In genomic region chr7:112763298-112763697, GRCh38 we compare ENCODE assay signal across 31 cellular contexts.
"Had no signal": no experiment of that assay in that cellular context is flagged by ENCODE, and none has a peak within 500 bp of the region (broad histone marks: within the 10 kb centered on the region; RNA-seq: fewer than 3 reads in every experiment).

No MANE protein-coding gene starts in this region.

- H3K27ac Mint-ChIP-seq: activated CD4-positive, alpha-beta memory T cell treated with anti-CD3 and anti-CD28 coated beads, Interleukin-2, amount 10 ng/mL, durations not matched to agents 7 days and 5 days; activated CD4-positive, alpha-beta T cell treated with anti-CD3 and anti-CD28 coated beads, Interleukin-2, amount 10 ng/mL, durations not matched to agents 7 days and 5 days; activated naive CD4-positive, alpha-beta T cell treated with anti-CD3 and anti-CD28 coated beads, Interleukin-2, amount 10 ng/mL, durations not matched to agents 7 days and 5 days; activated naive CD4-positive, alpha-beta T cell treated with anti-CD3 and anti-CD28 coated beads, Interleukin-2, amount 50 U/mL, for 72 hours; activated naive CD8-positive, alpha-beta T cell treated with anti-CD3 and anti-CD28 coated beads, Interleukin-2, amount 10 ng/mL, durations not matched to agents 7 days and 5 days; activated T-cell treated with anti-CD3 and anti-CD28 coated beads, Interleukin-2, amount 50 U/mL, for 24 hours; activated T-cell treated with anti-CD3 and anti-CD28 coated beads, Interleukin-2, amount 50 U/mL, for 72 hours; brain; WTC11 had no signal

- H3K36me3 ChIP-seq: breast epithelium, cardiac muscle cell, colonic mucosa had no signal

- H3K27me3 ChIP-seq: ascending aorta, breast epithelium, cardiac muscle cell, colonic mucosa, esophagus squamous epithelium, gastroesophageal sphincter had no signal

- H3K4me3 ChIP-seq: ascending aorta, breast epithelium, cardiac muscle cell, colonic mucosa, esophagus squamous epithelium, gastroesophageal sphincter had no signal

- H3K9me3 ChIP-seq: ascending aorta, breast epithelium, colonic mucosa, esophagus squamous epithelium, gastroesophageal sphincter had no signal

- DNase-seq: activated CD4-positive, alpha-beta memory T cell treated with anti-CD3 and anti-CD28 coated beads, Interleukin-2, amount 10 ng/mL, durations not matched to agents 7 days and 5 days; activated CD4-positive, alpha-beta T cell treated with anti-CD3 and anti-CD28 coated beads for 1 hour; activated CD4-positive, alpha-beta T cell treated with anti-CD3 and anti-CD28 coated beads for 4 hours; activated CD4-positive, alpha-beta T cell treated with anti-CD3 and anti-CD28 coated beads, Interleukin-2, amount 10 ng/mL, durations not matched to agents 7 days and 5 days; activated CD4-positive, alpha-beta T cell treated with anti-CD3 and anti-CD28 coated beads, Interleukin-2, amount 50 U/mL, for 4 hours; activated CD8-positive, alpha-beta memory T cell treated with anti-CD3 and anti-CD28 coated beads, Interleukin-2, amount 50 U/mL, for 48 hours; activated gamma-delta T cell; activated naive CD4-positive, alpha-beta T cell; activated naive CD4-positive, alpha-beta T cell treated with anti-CD3 and anti-CD28 coated beads, Interleukin-2, amount 10 ng/mL, durations not matched to agents 7 days and 5 days; activated naive CD8-positive, alpha-beta T cell treated with anti-CD3 and anti-CD28 coated beads, Interleukin-2, amount 10 ng/mL, durations not matched to agents 7 days and 5 days; activated T-cell treated with anti-CD3 and anti-CD28 coated beads for 4 hours; activated T-cell treated with anti-CD3 and anti-CD28 coated beads, Interleukin-2, amount 50 U/mL, for 24 hours; activated T-cell treated with anti-CD3 and anti-CD28 coated beads, Interleukin-2, amount 50 U/mL, for 72 hours; central memory CD4-positive, alpha-beta T cell; cerebellar nuclear complex; colonic mucosa; effector CD8-positive, alpha-beta T cell; esophagus squamous epithelium; foreskin melanocyte; T-helper 1 cell had no signal

- H3K27ac ChIP-seq: ascending aorta, breast epithelium, cardiac muscle cell, colonic mucosa, epithelial cell of prostate, esophagus squamous epithelium, gastroesophageal sphincter, VCaP had no signal

- H3K4me3 Mint-ChIP-seq: activated CD4-positive, alpha-beta memory T cell treated with anti-CD3 and anti-CD28 coated beads, Interleukin-2, amount 10 ng/mL, durations not matched to agents 7 days and 5 days; activated CD4-positive, alpha-beta T cell treated with anti-CD3 and anti-CD28 coated beads, Interleukin-2, amount 10 ng/mL, durations not matched to agents 7 days and 5 days; activated naive CD4-positive, alpha-beta T cell treated with anti-CD3 and anti-CD28 coated beads, Interleukin-2, amount 10 ng/mL, durations not matched to agents 7 days and 5 days; activated naive CD8-positive, alpha-beta T cell treated with anti-CD3 and anti-CD28 coated beads, Interleukin-2, amount 10 ng/mL, durations not matched to agents 7 days and 5 days; activated T-cell treated with anti-CD3 and anti-CD28 coated beads, Interleukin-2, amount 50 U/mL, for 24 hours; activated T-cell treated with anti-CD3 and anti-CD28 coated beads, Interleukin-2, amount 50 U/mL, for 72 hours; brain; WTC11 had no signal

- ATAC-seq: activated naive CD4-positive, alpha-beta T cell treated with anti-CD3 and anti-CD28 coated beads, Interleukin-2, amount 50 U/mL, for 72 hours; activated T-cell treated with anti-CD3 and anti-CD28 coated beads, Interleukin-2, amount 50 U/mL, for 72 hours; gastroesophageal sphincter; WTC11 had no signal

- H3K4me1 ChIP-seq: ascending aorta, breast epithelium, colonic mucosa, esophagus squamous epithelium, gastroesophageal sphincter had no signal

- FAIRE-seq: endothelial cell of umbilical vein, TTC549 had no signal

- H3K27me3 Mint-ChIP-seq: activated CD4-positive, alpha-beta memory T cell treated with anti-CD3 and anti-CD28 coated beads, Interleukin-2, amount 10 ng/mL, durations not matched to agents 7 days and 5 days; activated CD4-positive, alpha-beta T cell treated with anti-CD3 and anti-CD28 coated beads, Interleukin-2, amount 10 ng/mL, durations not matched to agents 7 days and 5 days; activated naive CD4-positive, alpha-beta T cell treated with anti-CD3 and anti-CD28 coated beads, Interleukin-2, amount 10 ng/mL, durations not matched to agents 7 days and 5 days; activated naive CD8-positive, alpha-beta T cell treated with anti-CD3 and anti-CD28 coated beads, Interleukin-2, amount 10 ng/mL, durations not matched to agents 7 days and 5 days; activated T-cell treated with anti-CD3 and anti-CD28 coated beads, Interleukin-2, amount 50 U/mL, for 24 hours; brain had no signal

- H3K36me3 Mint-ChIP-seq: WTC11 had no signal

- H3K4me1 Mint-ChIP-seq: brain, WTC11 had no signal

- H3K9me3 Mint-ChIP-seq: activated CD4-positive, alpha-beta memory T cell treated with anti-CD3 and anti-CD28 coated beads, Interleukin-2, amount 10 ng/mL, durations not matched to agents 7 days and 5 days; activated CD4-positive, alpha-beta T cell treated with anti-CD3 and anti-CD28 coated beads, Interleukin-2, amount 10 ng/mL, durations not matched to agents 7 days and 5 days; activated naive CD4-positive, alpha-beta T cell treated with anti-CD3 and anti-CD28 coated beads, Interleukin-2, amount 10 ng/mL, durations not matched to agents 7 days and 5 days; activated naive CD4-positive, alpha-beta T cell treated with anti-CD3 and anti-CD28 coated beads, Interleukin-2, amount 50 U/mL, for 72 hours; activated naive CD8-positive, alpha-beta T cell treated with anti-CD3 and anti-CD28 coated beads, Interleukin-2, amount 10 ng/mL, durations not matched to agents 7 days and 5 days; activated T-cell treated with anti-CD3 and anti-CD28 coated beads, Interleukin-2, amount 50 U/mL, for 24 hours; activated T-cell treated with anti-CD3 and anti-CD28 coated beads, Interleukin-2, amount 50 U/mL, for 72 hours; brain; WTC11 had no signal
